ENCODE assay signal across 23 cellular contexts in genomic region chr6:24753545-24753944, GRCh38. TPM values are rescaled to one million over a fixed set of nuclear protein-coding genes. Genes with fewer than 3 reads are reported as not detected.
DNase-seq lines count a peak whose midpoint lies in the region; ATAC-seq, FAIRE-seq and TF ChIP-seq lines count a peak whose summit lies in the region.
"Had no signal": no experiment of that assay in that cellular context is flagged by ENCODE, and none has a peak within 500 bp of the region (broad histone marks: within the 10 kb centered on the region; RNA-seq: fewer than 3 reads in every experiment).

No MANE protein-coding gene starts in this region.

- H3K36me3 Mint-ChIP-seq in progenitor cell of endocrine pancreas (ENCODE audit: insufficient read depth) = no peaks in the 10 kb centered on the region
- H3K36me3 Mint-ChIP-seq: CD8-positive, alpha-beta T cell had no signal

- FAIRE-seq in HepG2 (lab: Jason Lieb, UNC) = no peak
- FAIRE-seq: A549, G401.6, GM12891 had no signal

- H3K27me3 ChIP-seq in HepG2 (ENCODE audit: control insufficient read depth in 1 of 2, insufficient read depth in 2 of 2, low read length in 2 of 2) = peaks cover 0 to 3% of the 10 kb centered on the region in 2 experiments; a peak in 1 of 5 replicates
- no peaks in the 10 kb centered on the region for H3K27me3 ChIP-seq in right lobe of liver
- H3K27me3 ChIP-seq in stomach = no peaks in the 10 kb centered on the region
- no peaks in the 10 kb centered on the region for H3K27me3 ChIP-seq in tibial artery
- H3K27me3 ChIP-seq: BLaER1 treated with 17β-estradiol and CSF1 and Interleukin-3, amounts not matched to agents 10 nM and 100 nM had no signal

- TF ChIP-seq EP300 in HepG2 (IDR thresholded peaks at IDR 0.05; ENCODE audit: low read depth in 2 of 2, low read length in 2 of 2) (no peak), HepG2 (CRISPR knock-in tag; IDR thresholded peaks at IDR 0.05; ENCODE audit: borderline replicate concordance) (no peak), stomach (IDR thresholded peaks at IDR 0.05) (no peak)

- POLR2A ChIA-PET in HepG2 (lab: Yijun Ruan, JAX) = interaction anchor here (1.3 to 3.0 kb wide), 2 partner anchors 10 to 32 kb away, joined by 3 to 10 read pairs; no protein-coding TSS in a partner anchor

- peaks cover 7% of the 10 kb centered on the region for H3K4me1 Mint-ChIP-seq in progenitor cell of endocrine pancreas (ENCODE audit: low read depth)

- no peak overlapping the region for H3K4me3 Mint-ChIP-seq in progenitor cell of endocrine pancreas (ENCODE audit: low read depth)
- H3K4me3 Mint-ChIP-seq: B cell; CD4-positive, alpha-beta T cell; CD8-positive, alpha-beta T cell had no signal

- H4K20me1 ChIP-seq in HepG2 (ENCODE audit: insufficient read depth, low read length) = no peaks in the 10 kb centered on the region
- H4K20me1 ChIP-seq: BLaER1 treated with 17β-estradiol and CSF1 and Interleukin-3, amounts not matched to agents 10 nM and 100 nM had no signal

- H3K4me2 ChIP-seq in HepG2 (ENCODE audit: low read depth, low read length) = peak overlapping the region; percentile 20
- H3K4me2 ChIP-seq: A549 had no signal

- H2AFZ ChIP-seq in HepG2 (ENCODE audit: low read length) = no peak overlapping the region

- intact Hi-C loops in HepG2 (cut with micrococcal nuclease; ENCODE audit: unreplicated experiment) (no loop called here), right lobe of liver (cut with DNase I) (no loop called here), stomach (cut with DNase I; ENCODE audit: low total_unique reads) (no loop called here), tibial artery (cut with DNase I; ENCODE audit: low total_unique reads) (loop anchor here (1.0 kb wide), 1 partner anchor 30 kb away; no protein-coding TSS in a partner anchor)

- DNase-seq in HepG2 (ENCODE audit: low spot score) = peak; percentile 15
- no peak for DNase-seq in right lobe of liver
- peak; percentile 71 for DNase-seq in kidney tubule cell (ENCODE audit: low spot score)
- no peak for DNase-seq in progenitor cell of endocrine pancreas (ENCODE audit: low spot score, unreplicated experiment)
- no peak for DNase-seq in stomach
- DNase-seq in tibial artery = no peak
- no peak for DNase-seq in iPS-NIHi11 (ENCODE audit: low spot score)
- no peak for DNase-seq in NCI-H146 (lab: John Stamatoyannopoulos, UW)
- DNase-seq: AML-193; CD4-positive, alpha-beta T cell; CD8-positive, alpha-beta T cell; DMS79 treated with DMSO at 0.1 percent for 48 hours; GF-D8 had no signal

- WGBS in HepG2 (ENCODE audit: low lambda C conversion rate) = 23% methylated on average over 2 of the region's 2 CpGs
- WGBS in right lobe of liver (ENCODE audit: insufficient coverage, low coverage, low lambda C conversion rate, missing lambda C conversion rate) = 57% methylated on average over 2 of the region's 2 CpGs
- 50 to 67% (median 57%) methylated on average over 2 of the region's 2 CpGs for WGBS in stomach, 5 donors

- in situ Hi-C loops in HepG2 (cut with HindIII; ENCODE audit: extremely low pct_ligation_motif_present, low pct_unique_long_range_greater_than_20kb) = no loop called here

- peak overlapping the region; percentile 3 for H3K27ac Mint-ChIP-seq in progenitor cell of endocrine pancreas
- H3K27ac Mint-ChIP-seq: B cell; CD4-positive, alpha-beta T cell; CD8-positive, alpha-beta T cell had no signal

- CTCF ChIA-PET in HepG2 (lab: Yijun Ruan, JAX; ENCODE audit: low intra/inter-chr PET ratio, low total read pairs) = no interaction called here

- ATAC-seq in HepG2 (peak; percentile 58), right lobe of liver (no peak)
- ATAC-seq: A549; CD8-positive, alpha-beta T cell had no signal

- no peak overlapping the region for H3K27ac ChIP-seq in HepG2 (ENCODE audit: extremely low read length, insufficient read depth, low read length)
- H3K27ac ChIP-seq in right lobe of liver = no peak overlapping the region
- H3K27ac ChIP-seq in stomach = peak overlapping the region in 3 of 5 donors; percentile 52 to 76 (median 73)
- no peak overlapping the region for H3K27ac ChIP-seq in tibial artery
- H3K27ac ChIP-seq: 22Rv1; A549; BLaER1 treated with 17β-estradiol and CSF1 and Interleukin-3, amounts not matched to agents 10 nM and 100 nM; C4-2B had no signal

- H3K27me3 Mint-ChIP-seq in progenitor cell of endocrine pancreas = no peaks in the 10 kb centered on the region
- H3K27me3 Mint-ChIP-seq: CD4-positive, alpha-beta T cell had no signal

- TF ChIP-seq RAD21 in HepG2 (CRISPR knock-in tag; IDR thresholded peaks at IDR 0.05) = no peak

- H3K36me3 ChIP-seq in HepG2 (replicated peaks in 1 of 2; ENCODE audit: control insufficient read depth in 1 of 2, insufficient read depth in 2 of 2, low read length in 2 of 2) = no peaks in the 10 kb centered on the region
- H3K36me3 ChIP-seq in right lobe of liver = no peaks in the 10 kb centered on the region
- no peaks in the 10 kb centered on the region for H3K36me3 ChIP-seq in stomach
- no peaks in the 10 kb centered on the region for H3K36me3 ChIP-seq in tibial artery
- H3K36me3 ChIP-seq: BLaER1 treated with 17β-estradiol and CSF1 and Interleukin-3, amounts not matched to agents 10 nM and 100 nM had no signal

- no peak for TF ChIP-seq CTCF in HepG2 (CRISPR knock-in tag; IDR thresholded peaks at IDR 0.05)
- no peak for TF ChIP-seq CTCF in right lobe of liver (IDR thresholded peaks at IDR 0.05)
- TF ChIP-seq CTCF in progenitor cell of endocrine pancreas (IDR thresholded peaks at IDR 0.05; ENCODE audit: unreplicated experiment) = no peak
- no peak for TF ChIP-seq CTCF in stomach (IDR thresholded peaks at IDR 0.05)
- TF ChIP-seq CTCF in tibial artery (IDR thresholded peaks at IDR 0.05) = no peak

- H3K4me1 ChIP-seq in HepG2 (ENCODE audit: insufficient read depth, low read length) (peaks cover 16% of the 10 kb centered on the region), right lobe of liver (no peaks in the 10 kb centered on the region), stomach (peaks cover 0 to 6% (median 2%) of the 10 kb centered on the region in 4 donors), tibial artery (no peaks in the 10 kb centered on the region)

- TF ChIP-seq POLR2A in HepG2 (IDR thresholded peaks at IDR 0.05; ENCODE audit: insufficient read depth in 1 of 2, low read depth in 2 of 2, low read length in 2 of 2) (no peak), right lobe of liver (IDR thresholded peaks at IDR 0.05) (no peak), stomach (IDR thresholded peaks at IDR 0.05) (no peak)

- no peak overlapping the region for H3K4me3 ChIP-seq in HepG2 (replicated peaks in 1 of 3; ENCODE audit: insufficient read depth in 1 of 3, low read depth in 2 of 3, low read length in 3 of 3)
- H3K4me3 ChIP-seq in right lobe of liver = no peak overlapping the region
- H3K4me3 ChIP-seq in stomach = no peak overlapping the region
- H3K4me3 ChIP-seq in tibial artery = no peak overlapping the region
- H3K4me3 ChIP-seq: A549; BLaER1 treated with 17β-estradiol and CSF1 and Interleukin-3, amounts not matched to agents 10 nM and 100 nM had no signal

- no TSS peak for BruUV-seq in HepG2 (replicated peaks; lab: Mats Ljungman, UMichigan)

- H3K9me3 ChIP-seq in HepG2 (ENCODE audit: low read length) (peaks cover 11% of the 10 kb centered on the region), right lobe of liver (no peaks in the 10 kb centered on the region), stomach (no peaks in the 10 kb centered on the region), tibial artery (no peaks in the 10 kb centered on the region)

- no peak overlapping the region for H3K9ac ChIP-seq in HepG2 (ENCODE audit: insufficient read depth, low read depth, low read length)
- H3K9ac ChIP-seq: BLaER1 treated with 17β-estradiol and CSF1 and Interleukin-3, amounts not matched to agents 10 nM and 100 nM had no signal

- no peaks in the 10 kb centered on the region for H3K79me2 ChIP-seq in HepG2 (ENCODE audit: insufficient read depth, low read length)

- peaks cover 9% of the 10 kb centered on the region for H3K9me3 Mint-ChIP-seq in progenitor cell of endocrine pancreas (ENCODE audit: low read depth)
- H3K9me3 Mint-ChIP-seq: CD8-positive, alpha-beta T cell had no signal

RNA-seq across cellular contexts. Expression of gene GMNN, which starts 21.2 kb away (rescaled TPM):
- 154 and 228 TPM in 2 replicates for total RNA-seq in HepG2 (2016; rRNA removed; fragmentation: Illumina TruSeq; extraction: Trizol)
- total RNA-seq in HepG2 (2016; cell fraction: cytosol; rRNA removed; fragmentation: Illumina TruSeq; extraction: Trizol; ENCODE audit: low read depth) = 56.6 and 64.1 TPM in 2 replicates
- total RNA-seq in HepG2 (2016; cell fraction: insoluble cytoplasmic fraction; rRNA removed; fragmentation: Illumina TruSeq; extraction: Trizol) = 154 and 231 TPM in 2 replicates
- 68.9 and 73.8 TPM in 2 replicates for total RNA-seq in HepG2 (2016; cell fraction: membrane; rRNA removed; fragmentation: Illumina TruSeq; extraction: Trizol)
- total RNA-seq in HepG2 (2016; cell fraction: nucleus; rRNA removed; fragmentation: Illumina TruSeq; extraction: Trizol) = 108 and 117 TPM in 2 replicates
- polyA plus RNA-seq in HepG2 (2011; rRNA removed) = 41.6 and 61.8 TPM in 2 replicates
- polyA plus RNA-seq in HepG2 (2011; cell fraction: cytosol; rRNA removed) = 38.6 and 39.1 TPM in 2 replicates
- polyA plus RNA-seq in HepG2 (2011; cell fraction: nucleus; rRNA removed) = 27.0 and 29.5 TPM in 2 replicates
- polyA plus RNA-seq in HepG2 (2012) = 64.4 and 82.5 TPM in 2 replicates
- 38.2 and 45.0 TPM in 2 replicates for polyA plus RNA-seq in HepG2 (2016; cell fraction: cytosol; fragmentation: Illumina TruSeq; extraction: Trizol; ENCODE audit: low read depth)
- polyA plus RNA-seq in HepG2 (2016; cell fraction: insoluble cytoplasmic fraction; fragmentation: Illumina TruSeq; extraction: Trizol; ENCODE audit: low read depth) = 256 and 266 TPM in 2 replicates
- 43.5 and 50.5 TPM in 2 replicates for polyA plus RNA-seq in HepG2 (2016; cell fraction: membrane; fragmentation: Illumina TruSeq; extraction: Trizol; ENCODE audit: low read depth)
- 137 and 150 TPM in 2 replicates for polyA plus RNA-seq in HepG2 (2016; cell fraction: nucleus; fragmentation: Illumina TruSeq; extraction: Trizol; ENCODE audit: insufficient read depth, low read depth)
- polyA minus RNA-seq in HepG2 (2011; rRNA and poly(A)+ RNA removed; ENCODE audit: low replicate concordance) = 38.8 and 71.1 TPM in 2 replicates
- polyA minus RNA-seq in HepG2 (2011; cell fraction: cytosol; rRNA and poly(A)+ RNA removed) = 28.4 and 37.2 TPM in 2 replicates
- polyA minus RNA-seq in HepG2 (2011; cell fraction: nucleus; rRNA and poly(A)+ RNA removed) = 67.4 and 86.9 TPM in 2 replicates
- 10 to 100 TPM in 2 of 6 experiments, 1 to 10 TPM in 4; 7.7 to 19.0 (median 8.3) TPM for total RNA-seq in right lobe of liver
- total RNA-seq in progenitor cell of endocrine pancreas = 65.4 and 69.2 TPM in 2 replicates
- 100 to 1,000 TPM in 1 of 5 donors, 10 to 100 TPM in 2, 1 to 10 TPM in 1, not detected in 1; 2.7 to 142 (median 26.7) TPM for total RNA-seq in stomach
- polyA plus RNA-seq in stomach = 10 to 100 TPM; 17.3 to 40.7 (median 33.0) TPM

RNA-seq across cellular contexts. Expression of gene C6orf62, which starts 34.6 kb away (rescaled TPM):
- 90.4 and 135 TPM in 2 replicates for total RNA-seq in HepG2 (2016; rRNA removed; fragmentation: Illumina TruSeq; extraction: Trizol)
- 24.8 and 26.7 TPM in 2 replicates for total RNA-seq in HepG2 (2016; cell fraction: cytosol; rRNA removed; fragmentation: Illumina TruSeq; extraction: Trizol; ENCODE audit: low read depth)
- total RNA-seq in HepG2 (2016; cell fraction: insoluble cytoplasmic fraction; rRNA removed; fragmentation: Illumina TruSeq; extraction: Trizol) = 89.3 and 123 TPM in 2 replicates
- 130 and 133 TPM in 2 replicates for total RNA-seq in HepG2 (2016; cell fraction: membrane; rRNA removed; fragmentation: Illumina TruSeq; extraction: Trizol)
- 66.3 and 75.0 TPM in 2 replicates for total RNA-seq in HepG2 (2016; cell fraction: nucleus; rRNA removed; fragmentation: Illumina TruSeq; extraction: Trizol)
- 54.8 and 55.6 TPM in 2 replicates for polyA plus RNA-seq in HepG2 (2011; rRNA removed)
- polyA plus RNA-seq in HepG2 (2011; cell fraction: cytosol; rRNA removed) = 18.8 and 39.1 TPM in 2 replicates
- polyA plus RNA-seq in HepG2 (2011; cell fraction: nucleus; rRNA removed) = 24.8 and 28.1 TPM in 2 replicates
- 49.0 and 57.3 TPM in 2 replicates for polyA plus RNA-seq in HepG2 (2012)
- 13.5 and 14.0 TPM in 2 replicates for polyA plus RNA-seq in HepG2 (2016; cell fraction: cytosol; fragmentation: Illumina TruSeq; extraction: Trizol; ENCODE audit: low read depth)
- 91.3 and 99.8 TPM in 2 replicates for polyA plus RNA-seq in HepG2 (2016; cell fraction: insoluble cytoplasmic fraction; fragmentation: Illumina TruSeq; extraction: Trizol; ENCODE audit: low read depth)
- polyA plus RNA-seq in HepG2 (2016; cell fraction: membrane; fragmentation: Illumina TruSeq; extraction: Trizol; ENCODE audit: low read depth) = 58.3 and 65.2 TPM in 2 replicates
- polyA plus RNA-seq in HepG2 (2016; cell fraction: nucleus; fragmentation: Illumina TruSeq; extraction: Trizol; ENCODE audit: insufficient read depth, low read depth) = 80.5 and 88.9 TPM in 2 replicates
- 48.0 and 61.4 TPM in 2 replicates for polyA minus RNA-seq in HepG2 (2011; rRNA and poly(A)+ RNA removed; ENCODE audit: low replicate concordance)
- polyA minus RNA-seq in HepG2 (2011; cell fraction: cytosol; rRNA and poly(A)+ RNA removed) = 47.3 and 69.6 TPM in 2 replicates
- 76.8 and 83.0 TPM in 2 replicates for polyA minus RNA-seq in HepG2 (2011; cell fraction: nucleus; rRNA and poly(A)+ RNA removed)
- 10 to 100 TPM; 31.1 to 58.3 (median 48.7) TPM for total RNA-seq in right lobe of liver
- 88.6 and 90.0 TPM in 2 replicates for total RNA-seq in progenitor cell of endocrine pancreas
- total RNA-seq in stomach = 10 to 100 TPM; 29.5 to 87.1 (median 66.5) TPM
- 10 to 100 TPM; 34.5 to 40.8 (median 37.4) TPM for polyA plus RNA-seq in stomach

RNA-seq across cellular contexts. Expression of gene ARMH2, which starts 45.2 kb away (rescaled TPM):
- total RNA-seq in HepG2 (2016; rRNA removed; fragmentation: Illumina TruSeq; extraction: Trizol) (not detected in 2 replicates), right lobe of liver (not detected), progenitor cell of endocrine pancreas (not detected in 2 replicates), stomach (not detected)
- total RNA-seq in HepG2 (2016; cell fraction: cytosol; rRNA removed; fragmentation: Illumina TruSeq; extraction: Trizol; ENCODE audit: low read depth) = not detected in 2 replicates
- not detected in 2 replicates for total RNA-seq in HepG2 (2016; cell fraction: insoluble cytoplasmic fraction; rRNA removed; fragmentation: Illumina TruSeq; extraction: Trizol)
- not detected in 2 replicates for total RNA-seq in HepG2 (2016; cell fraction: membrane; rRNA removed; fragmentation: Illumina TruSeq; extraction: Trizol)
- total RNA-seq in HepG2 (2016; cell fraction: nucleus; rRNA removed; fragmentation: Illumina TruSeq; extraction: Trizol) = not detected in 2 replicates
- polyA plus RNA-seq in HepG2 (2011; rRNA removed) (not detected in 2 replicates), stomach (not detected)
- not detected in 2 replicates for polyA plus RNA-seq in HepG2 (2011; cell fraction: cytosol; rRNA removed)
- not detected in 2 replicates for polyA plus RNA-seq in HepG2 (2011; cell fraction: nucleus; rRNA removed)
- not detected in 2 replicates for polyA plus RNA-seq in HepG2 (2012)
- polyA plus RNA-seq in HepG2 (2016; cell fraction: cytosol; fragmentation: Illumina TruSeq; extraction: Trizol; ENCODE audit: low read depth) = not detected in 2 replicates
- not detected in 2 replicates for polyA plus RNA-seq in HepG2 (2016; cell fraction: insoluble cytoplasmic fraction; fragmentation: Illumina TruSeq; extraction: Trizol; ENCODE audit: low read depth)
- polyA plus RNA-seq in HepG2 (2016; cell fraction: membrane; fragmentation: Illumina TruSeq; extraction: Trizol; ENCODE audit: low read depth) = not detected in 2 replicates
- polyA plus RNA-seq in HepG2 (2016; cell fraction: nucleus; fragmentation: Illumina TruSeq; extraction: Trizol; ENCODE audit: insufficient read depth, low read depth) = not detected in 2 replicates
- polyA minus RNA-seq in HepG2 (2011; rRNA and poly(A)+ RNA removed; ENCODE audit: low replicate concordance) = not detected in 2 replicates
- polyA minus RNA-seq in HepG2 (2011; cell fraction: cytosol; rRNA and poly(A)+ RNA removed) = not detected in 2 replicates
- polyA minus RNA-seq in HepG2 (2011; cell fraction: nucleus; rRNA and poly(A)+ RNA removed) = not detected in 2 replicates
- total RNA-seq: A172; Caco-2; CD4-positive, alpha-beta T cell had no signal
- polyA plus RNA-seq: A549, BJ had no signal

Comparison
In these comparisons a context has a peak if more than half of its experiments do, and no peak if none do; other contexts are left out.
1. DNase-seq: peak in HepG2 (single experiment) and kidney tubule cell (single experiment); none in right lobe of liver (0 of 3), progenitor cell of endocrine pancreas (single experiment), stomach (single experiment), tibial artery (0 of 2), iPS-NIHi11 (single experiment) and NCI-H146 (single experiment).
2. H3K27ac ChIP-seq: peak in stomach (3 of 5); none in HepG2 (single experiment), right lobe of liver (0 of 3) and tibial artery (0 of 2).